Comparison of ENCODE assay signal across 1 cellular context in the genomic region with DNA sequence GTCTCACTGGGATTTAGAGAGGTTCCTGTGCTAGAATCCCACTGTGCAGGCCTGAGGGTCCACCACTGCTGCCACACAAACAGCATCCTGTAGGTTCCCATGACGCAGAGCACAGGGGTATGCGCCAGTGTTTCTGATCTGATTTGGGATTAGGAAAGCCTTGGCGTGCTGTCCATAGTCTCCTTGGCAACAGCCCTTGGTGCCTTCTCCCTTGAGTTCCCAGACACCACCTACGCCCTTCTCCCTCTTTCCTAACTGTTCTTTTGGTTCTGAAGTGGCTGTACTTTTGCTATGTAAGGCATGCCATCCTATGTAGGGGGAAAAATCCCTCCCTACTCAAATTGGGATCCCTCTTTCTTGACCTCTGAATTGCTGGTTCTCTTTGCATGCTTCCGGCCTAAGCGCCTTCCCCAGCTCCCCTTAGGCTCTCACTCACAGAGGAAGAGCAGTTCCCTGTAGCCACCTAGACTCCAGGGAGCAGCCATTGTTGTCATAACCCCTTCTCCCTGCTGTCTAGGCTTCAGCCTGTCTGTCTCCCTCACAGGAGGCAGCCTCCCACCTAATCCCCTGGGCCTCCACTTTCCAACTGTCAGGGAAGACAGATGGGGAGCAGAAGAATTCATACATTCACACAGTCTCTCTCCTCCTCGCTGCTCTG.
TF ChIP-seq lines count a peak whose summit lies in the region.

No MANE protein-coding gene starts in this region.

TF ChIP-seq in HepG2, 621 proteins besides CTCF, POLR2A, EP300 and RAD21 (continued from another document):
- TF ChIP-seq, protein P1, sequence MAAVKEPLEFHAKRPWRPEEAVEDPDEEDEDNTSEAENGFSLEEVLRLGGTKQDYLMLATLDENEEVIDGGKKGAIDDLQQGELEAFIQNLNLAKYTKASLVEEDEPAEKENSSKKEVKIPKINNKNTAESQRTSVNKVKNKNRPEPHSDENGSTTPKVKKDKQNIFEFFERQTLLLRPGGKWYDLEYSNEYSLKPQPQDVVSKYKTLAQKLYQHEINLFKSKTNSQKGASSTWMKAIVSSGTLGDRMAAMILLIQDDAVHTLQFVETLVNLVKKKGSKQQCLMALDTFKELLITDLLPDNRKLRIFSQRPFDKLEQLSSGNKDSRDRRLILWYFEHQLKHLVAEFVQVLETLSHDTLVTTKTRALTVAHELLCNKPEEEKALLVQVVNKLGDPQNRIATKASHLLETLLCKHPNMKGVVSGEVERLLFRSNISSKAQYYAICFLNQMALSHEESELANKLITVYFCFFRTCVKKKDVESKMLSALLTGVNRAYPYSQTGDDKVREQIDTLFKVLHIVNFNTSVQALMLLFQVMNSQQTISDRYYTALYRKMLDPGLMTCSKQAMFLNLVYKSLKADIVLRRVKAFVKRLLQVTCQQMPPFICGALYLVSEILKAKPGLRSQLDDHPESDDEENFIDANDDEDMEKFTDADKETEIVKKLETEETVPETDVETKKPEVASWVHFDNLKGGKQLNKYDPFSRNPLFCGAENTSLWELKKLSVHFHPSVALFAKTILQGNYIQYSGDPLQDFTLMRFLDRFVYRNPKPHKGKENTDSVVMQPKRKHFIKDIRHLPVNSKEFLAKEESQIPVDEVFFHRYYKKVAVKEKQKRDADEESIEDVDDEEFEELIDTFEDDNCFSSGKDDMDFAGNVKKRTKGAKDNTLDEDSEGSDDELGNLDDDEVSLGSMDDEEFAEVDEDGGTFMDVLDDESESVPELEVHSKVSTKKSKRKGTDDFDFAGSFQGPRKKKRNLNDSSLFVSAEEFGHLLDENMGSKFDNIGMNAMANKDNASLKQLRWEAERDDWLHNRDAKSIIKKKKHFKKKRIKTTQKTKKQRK (IDR thresholded peaks at IDR 0.05; ENCODE audit: low read length), result no peak
- TF ChIP-seq NR3C1 (CRISPR knock-in tag; IDR thresholded peaks at IDR 0.05) (no peak), CHD2 (IDR thresholded peaks at IDR 0.05; ENCODE audit: low read depth, low read length) (no peak), ZSCAN12 (CRISPR knock-in tag; IDR thresholded peaks at IDR 0.05) (no peak)
- TF ChIP-seq, protein P2, sequence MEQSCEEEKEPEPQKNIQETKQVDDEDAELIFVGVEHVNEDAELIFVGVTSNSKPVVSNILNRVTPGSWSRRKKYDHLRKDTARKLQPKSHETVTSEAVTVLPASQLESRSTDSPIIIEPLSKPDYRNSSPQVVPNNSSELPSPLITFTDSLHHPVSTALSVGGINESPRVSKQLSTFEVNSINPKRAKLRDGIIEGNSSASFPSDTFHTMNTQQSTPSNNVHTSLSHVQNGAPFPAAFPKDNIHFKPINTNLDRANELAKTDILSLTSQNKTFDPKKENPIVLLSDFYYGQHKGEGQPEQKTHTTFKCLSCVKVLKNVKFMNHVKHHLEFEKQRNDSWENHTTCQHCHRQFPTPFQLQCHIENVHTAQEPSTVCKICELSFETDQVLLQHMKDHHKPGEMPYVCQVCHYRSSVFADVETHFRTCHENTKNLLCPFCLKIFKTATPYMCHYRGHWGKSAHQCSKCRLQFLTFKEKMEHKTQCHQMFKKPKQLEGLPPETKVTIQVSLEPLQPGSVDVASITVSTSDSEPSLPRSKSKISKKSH (CRISPR knock-in tag; IDR thresholded peaks at IDR 0.05; ENCODE audit: borderline replicate concordance), result no peak
